Comparison of ENCODE assay signal across 9 cellular contexts in genomic region chr10:50988792-50989191, GRCh38.
DNase-seq lines count a peak whose midpoint lies in the region; ATAC-seq, FAIRE-seq and TF ChIP-seq lines count a peak whose summit lies in the region.
"Had no signal": no experiment of that assay in that cellular context is flagged by ENCODE, and none has a peak within 500 bp of the region (broad histone marks: within the 10 kb centered on the region; RNA-seq: fewer than 3 reads in every experiment).

No MANE protein-coding gene starts in this region.

- no peak overlapping the region for H3K27ac ChIP-seq in Panc1 (ENCODE audit: low read length)
- H3K27ac ChIP-seq in tibial artery: peak overlapping the region; percentile 27 to 95

- H3K9me3 ChIP-seq in Panc1 (ENCODE audit: control insufficient read depth, insufficient read depth, low read depth, low read length): no peaks in the 10 kb centered on the region
- H3K9me3 ChIP-seq in tibial artery: no peaks in the 10 kb centered on the region
- H3K9me3 ChIP-seq: HAP-1 had no signal

- in situ Hi-C loops in Panc1 (cut with HindIII; ENCODE audit: low pct_unique_long_range_greater_than_20kb, low sequenced_read_pairs): no loop called here

- intact Hi-C loops in Panc1 (cut with micrococcal nuclease; ENCODE audit: unreplicated experiment): loop anchor here (10.0 kb wide), 1 partner anchor 1786 kb away; the partner anchor contains the start of gene MBL2
- intact Hi-C loops in tibial artery (cut with DNase I; ENCODE audit: low total_unique reads): no loop called here

- H3K4me3 ChIP-seq in Panc1 (ENCODE audit: low read depth in 2 of 2, low read length in 2 of 2) (no peak overlapping the region), tibial artery (peak overlapping the region; percentile 87 to 92)
- H3K4me3 ChIP-seq: HAP-1 had no signal

- FAIRE-seq in frontal cortex (lab: Jason Lieb, UNC): peak; percentile 44

- no TSS peak for BruUV-seq in Panc1 (replicated peaks; lab: Mats Ljungman, UMichigan)

- TF ChIP-seq CTCF in Panc1 (IDR thresholded peaks at IDR 0.05) (peak; percentile 78), tibial artery (IDR thresholded peaks at IDR 0.05) (peak; percentile 53 to 59)

- POLR2A ChIA-PET in Panc1 (lab: Charles Lee): no interaction called here

- H3K27me3 ChIP-seq in Panc1 (ENCODE audit: control insufficient read depth, insufficient read depth, low read length): peaks cover 46% of the 10 kb centered on the region
- no peaks in the 10 kb centered on the region for H3K27me3 ChIP-seq in tibial artery

- DNase-seq in SIG-M5 treated with dmso at 0.1 percent for 504 hours (lab: John Stamatoyannopoulos, UW; ENCODE audit: unreplicated experiment) (peak; percentile 6), SIG-M5 (lab: John Stamatoyannopoulos, UW) (no peak), Panc1 (ENCODE audit: low read depth, low spot score) (no peak), frontal cortex (ENCODE audit: low spot score in 2 of 2) (no peak), tibial artery (no peak), NCI-H1105 (lab: John Stamatoyannopoulos, UW) (no peak)
- no peak for DNase-seq in NK-92 treated with Interleukin-12 subunit alpha and Interleukin-12 subunit beta, amount 100 ng/mL, for 24 hours (lab: John Stamatoyannopoulos, UW)

- H3K36me3 ChIP-seq in Panc1 (ENCODE audit: control insufficient read depth, insufficient read depth, low read length) (no peaks in the 10 kb centered on the region), tibial artery (no peaks in the 10 kb centered on the region)
- H3K36me3 ChIP-seq: HAP-1 had no signal

- H3K4me1 ChIP-seq in Panc1 (ENCODE audit: control insufficient read depth, insufficient read depth, low read length): peaks cover 6% of the 10 kb centered on the region
- H3K4me1 ChIP-seq in tibial artery: peaks cover 0 to 17% (median 0%) of the 10 kb centered on the region in 4 donors
- H3K4me1 ChIP-seq: HAP-1 had no signal

- ATAC-seq in Panc1 (no peak), HG02623 (IDR thresholded peaks at IDR 0.05; ENCODE audit: unreplicated experiment) (no peak)

- CTCF ChIA-PET in Panc1 (lab: Charles Lee): no interaction called here

Comparison
In these comparisons a context has a peak if more than half of its experiments do, and no peak if none do; other contexts are left out.
1. H3K4me3 ChIP-seq: peak in tibial artery (2 of 2); none in Panc1 (0 of 2).